Comparison of ENCODE assay signal across 29 cellular contexts in the genomic region with DNA sequence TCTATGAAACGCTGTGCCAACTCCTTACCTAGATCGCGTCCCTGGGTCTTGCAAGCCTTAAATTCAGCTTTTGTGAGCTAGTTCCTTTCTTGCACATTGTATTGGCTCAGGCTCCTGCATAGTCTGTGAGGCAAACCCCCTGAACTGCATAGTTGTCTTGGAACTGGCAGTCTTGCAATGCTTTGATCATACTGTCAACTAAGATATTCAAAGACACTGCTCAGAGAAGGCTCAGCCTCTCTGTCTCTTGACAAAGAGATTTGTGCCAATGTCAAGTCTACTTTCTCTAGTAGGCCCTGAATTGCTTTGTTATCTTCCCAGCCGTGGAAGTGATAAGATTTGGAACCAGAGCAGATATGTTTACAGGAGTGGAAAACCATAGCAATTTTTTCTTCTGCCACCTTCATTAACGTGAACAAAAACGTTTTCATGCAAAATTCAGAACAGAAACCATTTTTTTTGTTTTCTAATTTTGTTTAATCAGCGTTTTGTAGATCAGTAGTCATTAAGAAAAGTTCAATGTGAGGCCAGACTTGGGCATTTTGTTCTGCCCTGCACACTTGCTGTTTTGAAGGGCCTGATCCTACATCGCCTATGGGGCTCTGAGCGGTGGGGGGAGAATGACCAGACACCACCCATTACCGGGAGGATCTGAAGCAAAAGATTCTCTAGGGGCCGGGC. TPM values are rescaled to one million over a fixed set of nuclear protein-coding genes. Genes with fewer than 3 reads are reported as not detected.
"Had no signal": no experiment of that assay in that cellular context is flagged by ENCODE, and none has a peak within 500 bp of the region (broad histone marks: within the 10 kb centered on the region; RNA-seq: fewer than 3 reads in every experiment).

No MANE protein-coding gene starts in this region.

- H3K27ac ChIP-seq: body of pancreas, coronary artery, dorsolateral prefrontal cortex, neural progenitor cell, parathyroid adenoma, vagina had no signal

- H3K27me3 Mint-ChIP-seq: stimulated activated memory B cell treated with anti-CD40 and anti-IgM and Interleukin-4, amounts not matched to agents 10 μg/mL and 1 μg/mL and 100 μg/mL, for 72 hours had no signal

- H3K27me3 ChIP-seq: body of pancreas, dorsolateral prefrontal cortex, gastrocnemius medialis, neural progenitor cell, sigmoid colon, vagina had no signal

- H3K36me3 Mint-ChIP-seq: activated naive CD4-positive, alpha-beta T cell treated with anti-CD3 and anti-CD28 coated beads, Interleukin-2, amount 50 U/mL, for 72 hours; naive B cell; neural progenitor cell; stimulated activated memory B cell treated with anti-CD40 and anti-IgM and Interleukin-4, amounts not matched to agents 10 μg/mL and 1 μg/mL and 100 μg/mL, for 72 hours; type B pancreatic cell had no signal

- H3K4me1 ChIP-seq: body of pancreas, neural progenitor cell, parathyroid adenoma, vagina had no signal

- H3K9me3 ChIP-seq: body of pancreas, gastrocnemius medialis, vagina had no signal

- H3K4me3 ChIP-seq: body of pancreas, coronary artery, dorsolateral prefrontal cortex, gastrocnemius medialis, neural progenitor cell, sigmoid colon, vagina had no signal

- H3K36me3 ChIP-seq: gastrocnemius medialis, neural progenitor cell, sigmoid colon, vagina had no signal

- H3K27ac Mint-ChIP-seq: activated naive CD4-positive, alpha-beta T cell treated with anti-CD3 and anti-CD28 coated beads, Interleukin-2, amount 50 U/mL, for 72 hours; activated T-cell treated with anti-CD3 and anti-CD28 coated beads, Interleukin-2, amount 50 U/mL, for 72 hours; naive B cell; neural progenitor cell; stimulated activated memory B cell treated with anti-CD40 and anti-IgM and Interleukin-4, amounts not matched to agents 10 μg/mL and 1 μg/mL and 100 μg/mL, for 72 hours; stimulated activated naive CD8-positive, alpha-beta T cell treated with anti-CD3 and anti-CD28 coated beads, Interleukin-15, amount 100 ng/mL, for 72 hours; type B pancreatic cell had no signal

- H3K4me3 Mint-ChIP-seq: activated T-cell treated with anti-CD3 and anti-CD28 coated beads, Interleukin-2, amount 50 U/mL, for 72 hours; naive B cell; neural progenitor cell; stimulated activated memory B cell treated with anti-CD40 and anti-IgM and Interleukin-4, amounts not matched to agents 10 μg/mL and 1 μg/mL and 100 μg/mL, for 72 hours; stimulated activated naive CD8-positive, alpha-beta T cell treated with anti-CD3 and anti-CD28 coated beads, Interleukin-15, amount 100 ng/mL, for 72 hours; type B pancreatic cell had no signal

- ATAC-seq: activated naive CD4-positive, alpha-beta T cell treated with anti-CD3 and anti-CD28 coated beads, Interleukin-2, amount 50 U/mL, for 72 hours; activated T-cell treated with anti-CD3 and anti-CD28 coated beads, Interleukin-2, amount 50 U/mL, for 72 hours; body of pancreas; gastrocnemius medialis; left lobe of liver; stimulated activated memory B cell treated with anti-CD40 and anti-IgM and Interleukin-4, amounts not matched to agents 10 μg/mL and 1 μg/mL and 100 μg/mL, for 72 hours; stimulated activated naive CD8-positive, alpha-beta T cell treated with anti-CD3 and anti-CD28 coated beads, Interleukin-15, amount 100 ng/mL, for 72 hours had no signal

- H3K9me3 Mint-ChIP-seq: activated naive CD4-positive, alpha-beta T cell treated with anti-CD3 and anti-CD28 coated beads, Interleukin-2, amount 50 U/mL, for 72 hours; activated T-cell treated with anti-CD3 and anti-CD28 coated beads, Interleukin-2, amount 50 U/mL, for 72 hours; naive B cell; neural progenitor cell; stimulated activated memory B cell treated with anti-CD40 and anti-IgM and Interleukin-4, amounts not matched to agents 10 μg/mL and 1 μg/mL and 100 μg/mL, for 72 hours; stimulated activated naive CD8-positive, alpha-beta T cell treated with anti-CD3 and anti-CD28 coated beads, Interleukin-15, amount 100 ng/mL, for 72 hours; type B pancreatic cell had no signal

- H3K4me1 Mint-ChIP-seq: naive B cell; stimulated activated memory B cell treated with anti-CD40 and anti-IgM and Interleukin-4, amounts not matched to agents 10 μg/mL and 1 μg/mL and 100 μg/mL, for 72 hours; stimulated activated naive CD8-positive, alpha-beta T cell treated with anti-CD3 and anti-CD28 coated beads, Interleukin-15, amount 100 ng/mL, for 72 hours had no signal

- DNase-seq: activated CD4-positive, alpha-beta T cell treated with anti-CD3 and anti-CD28 coated beads for 4 hours; activated CD4-positive, alpha-beta T cell treated with anti-CD3 and anti-CD28 coated beads, Interleukin-2, amount 50 U/mL, for 4 hours; activated naive CD4-positive, alpha-beta T cell; activated T-cell treated with anti-CD3 and anti-CD28 coated beads for 4 hours; activated T-cell treated with anti-CD3 and anti-CD28 coated beads, Interleukin-2, amount 50 U/mL, for 72 hours; body of pancreas; dorsolateral prefrontal cortex; effector memory CD4-positive, alpha-beta T cell; erythroblast; gastrocnemius medialis; glutamatergic neuron; naive B cell; occipital lobe; sigmoid colon; small intestine; stimulated activated CD4-positive, alpha-beta T cell treated with anti-CD3 and anti-CD28 coated beads, Interleukin-1b, Interleukin-23, amount 100 ng/mL, for 48 hours; stimulated activated CD4-positive, alpha-beta T cell treated with anti-CD3 and anti-CD28 coated beads, Interleukin-4, amount 100 ng/mL, for 4 hours; stimulated activated CD8-positive, alpha-beta memory T cell treated with anti-CD3 and anti-CD28 coated beads, Interleukin-4, amount 100 ng/mL, for 48 hours; stimulated activated naive CD8-positive, alpha-beta T cell treated with anti-CD3 and anti-CD28 coated beads, Interleukin-15, amount 100 ng/mL, for 72 hours; substantia nigra had no signal

RNA-seq across cellular contexts. Expression of a gene that starts 27.6 kb away (rescaled TPM):
- total RNA-seq: activated naive CD4-positive, alpha-beta T cell treated with anti-CD3 and anti-CD28 coated beads, Interleukin-2, amount 50 U/mL, for 72 hours; activated T-cell treated with anti-CD3 and anti-CD28 coated beads, Interleukin-2, amount 50 U/mL, for 72 hours; T-helper 1 cell treated with Interleukin-12 subunit alpha and Interleukin-12 subunit beta and Interleukin-4 antibody, amounts not matched to agents 30 ng/mL and 1 ng/mL, for 36 hours had no signal
